ENCODE assay signal across 2 cellular contexts in genomic region chr1:11073398-11073797, GRCh38. TPM values are rescaled to one million over a fixed set of nuclear protein-coding genes. Genes with fewer than 3 reads are reported as not detected.
"Had no signal": no experiment of that assay in that cellular context is flagged by ENCODE, and none has a peak within 500 bp of the region (broad histone marks: within the 10 kb centered on the region; RNA-seq: fewer than 3 reads in every experiment).

No MANE protein-coding gene starts in this region.

RNA-seq across cellular contexts. Expression of gene MASP2, which starts 26.4 kb away (rescaled TPM):
- total RNA-seq: cardiac muscle cell, SK-MEL-5 had no signal
